Comparison of ENCODE assay signal across 20 cellular contexts in genomic region chr1:71828431-71829012, GRCh38.
DNase-seq lines count a peak whose midpoint lies in the region; ATAC-seq and TF ChIP-seq lines count a peak whose summit lies in the region.
"Had no signal": no experiment of that assay in that cellular context is flagged by ENCODE, and none has a peak within 500 bp of the region (broad histone marks: within the 10 kb centered on the region; RNA-seq: fewer than 3 reads in every experiment).

No MANE protein-coding gene starts in this region.

- TF ChIP-seq CTCF in WTC11 (IDR thresholded peaks at IDR 0.05) (no peak), omental fat pad (IDR thresholded peaks at IDR 0.05) (no peak)

- DNase-seq in WTC11 (ENCODE audit: low spot score) (no peak), midbrain (lab: John Stamatoyannopoulos, UW) (peak; percentile 46), substantia nigra (lab: John Stamatoyannopoulos, UW) (peak in 28 of 49 donors; percentile 1 to 61 (median 16)), NCI-H2171 (lab: John Stamatoyannopoulos, UW) (no peak), omental fat pad (ENCODE audit: low spot score) (no peak), T1000 (lab: John Stamatoyannopoulos, UW) (no peak)
- DNase-seq: activated CD8-positive, alpha-beta memory T cell treated with anti-CD3 and anti-CD28 coated beads, Interleukin-2, amount 50 U/mL, for 4 hours; activated naive CD8-positive, alpha-beta T cell treated with anti-CD3 and anti-CD28 coated beads for 36 hours; CD4-positive, alpha-beta T cell; effector memory CD4-positive, alpha-beta T cell; kidney glomerular epithelial cell; mammary epithelial cell; naive B cell; NCI-H1105 treated with DMSO at 0.1 percent for 48 hours; NCI-H524; stimulated activated naive CD4-positive, alpha-beta T cell; thyroid gland had no signal

- H3K27me3 Mint-ChIP-seq in WTC11 (ENCODE audit: low read depth), result no peaks in the 10 kb centered on the region
- H3K27me3 Mint-ChIP-seq: activated naive CD8-positive, alpha-beta T cell treated with anti-CD3 and anti-CD28 coated beads for 36 hours; activated T-helper 17 cell treated with anti-CD3 and anti-CD28 coated beads, Interleukin-2, amount 50 U/mL, for 72 hours; CD4-positive, alpha-beta T cell; naive B cell had no signal

- peak overlapping the region; percentile 81 for H3K27ac Mint-ChIP-seq in WTC11
- H3K27ac Mint-ChIP-seq: activated naive CD8-positive, alpha-beta T cell treated with anti-CD3 and anti-CD28 coated beads for 36 hours; activated T-helper 17 cell treated with anti-CD3 and anti-CD28 coated beads, Interleukin-2, amount 50 U/mL, for 72 hours; CD4-positive, alpha-beta T cell; naive B cell had no signal

- no peaks in the 10 kb centered on the region for H3K27me3 ChIP-seq in HUES64 (ENCODE audit: insufficient read depth, low read length)
- H3K27me3 ChIP-seq: thyroid gland had no signal

- H3K4me1 Mint-ChIP-seq in WTC11, result peaks cover 47% of the 10 kb centered on the region
- H3K4me1 Mint-ChIP-seq: activated naive CD8-positive, alpha-beta T cell treated with anti-CD3 and anti-CD28 coated beads for 36 hours; activated T-helper 17 cell treated with anti-CD3 and anti-CD28 coated beads, Interleukin-2, amount 50 U/mL, for 72 hours; naive B cell had no signal

- H3K9me3 Mint-ChIP-seq in WTC11, result 0 out of 2 replicates have a peak, but pooled peaks cover 6% of the 10 kb centered on the region
- H3K9me3 Mint-ChIP-seq: activated naive CD8-positive, alpha-beta T cell treated with anti-CD3 and anti-CD28 coated beads for 36 hours; CD4-positive, alpha-beta T cell had no signal

- no peak overlapping the region for H3K4me3 ChIP-seq in HUES64 (ENCODE audit: low read length)
- H3K4me3 ChIP-seq: prostate gland, thyroid gland had no signal

- H3K4me3 Mint-ChIP-seq in WTC11, result no peak overlapping the region
- H3K4me3 Mint-ChIP-seq: activated naive CD8-positive, alpha-beta T cell treated with anti-CD3 and anti-CD28 coated beads for 36 hours; activated T-helper 17 cell treated with anti-CD3 and anti-CD28 coated beads, Interleukin-2, amount 50 U/mL, for 72 hours; CD4-positive, alpha-beta T cell; naive B cell had no signal

- H3K36me3 ChIP-seq in HUES64 (ENCODE audit: insufficient read depth, low read length), result no peaks in the 10 kb centered on the region
- H3K36me3 ChIP-seq: prostate gland, thyroid gland had no signal

- CTCF ChIA-PET in WTC11 (lab: Charles Lee), result interaction anchor here (1.5 kb wide), 1 partner anchor 210 kb away, joined by 3 read pairs; no protein-coding TSS in a partner anchor

- peaks cover 36% of the 10 kb centered on the region for H3K4me1 ChIP-seq in HUES64 (ENCODE audit: insufficient read depth, low read length)
- H3K4me1 ChIP-seq: prostate gland, thyroid gland had no signal

- peak overlapping the region; percentile 21; the same call in 1 of the 2 replicates for H3K9ac ChIP-seq in HUES64 (ENCODE audit: low read depth, low read length)

- POLR2A ChIA-PET in WTC11 (lab: Charles Lee), result no interaction called here

- H3K27ac ChIP-seq in HUES64 (ENCODE audit: low read depth, low read length) (no peak overlapping the region), substantia nigra (ENCODE audit: low read depth, low read length, poor library complexity, severe bottlenecking) (peak overlapping the region; percentile 22)
- H3K27ac ChIP-seq: prostate gland, thyroid gland had no signal

- no peaks in the 10 kb centered on the region for H3K36me3 Mint-ChIP-seq in WTC11
- H3K36me3 Mint-ChIP-seq: activated naive CD8-positive, alpha-beta T cell treated with anti-CD3 and anti-CD28 coated beads for 36 hours; naive B cell had no signal

- ATAC-seq in WTC11, result peak; percentile 47
- no peak for ATAC-seq in omental fat pad (ENCODE audit: low FRiP score)
- ATAC-seq: activated T-helper 17 cell treated with anti-CD3 and anti-CD28 coated beads, Interleukin-2, amount 50 U/mL, for 72 hours had no signal

- H3K9me3 ChIP-seq in HUES64 (ENCODE audit: insufficient read depth, low read depth, low read length), result no peaks in the 10 kb centered on the region
- H3K9me3 ChIP-seq: prostate gland, thyroid gland had no signal

- 88% methylated on average over 2 of the region's 3 CpGs for WGBS in HUES64

TF ChIP-seq in WTC11, 78 proteins besides CTCF, POLR2A, EP300 and RAD21:
- TF ChIP-seq CREM (CRISPR knock-in tag; IDR thresholded peaks at IDR 0.05) (no peak), NFE2L1 (CRISPR knock-in tag; IDR thresholded peaks at IDR 0.05) (no peak), MAX (CRISPR knock-in tag; IDR thresholded peaks at IDR 0.05) (no peak), HMGXB4 (CRISPR knock-in tag; IDR thresholded peaks at IDR 0.05) (no peak), FOXJ3 (CRISPR knock-in tag; IDR thresholded peaks at IDR 0.05; ENCODE audit: borderline replicate concordance) (no peak), ZNF232 (CRISPR knock-in tag; IDR thresholded peaks at IDR 0.05) (no peak), NR3C1 (CRISPR knock-in tag; conservative IDR thresholded peaks at IDR 0.05; ENCODE audit: low read depth) (no peak), OVOL2 (CRISPR knock-in tag; IDR thresholded peaks at IDR 0.05; ENCODE audit: borderline replicate concordance) (no peak), E2F4 (CRISPR knock-in tag; IDR thresholded peaks at IDR 0.05; ENCODE audit: borderline replicate concordance, low read depth) (no peak)

Comparison
In these comparisons a context has a peak if more than half of its experiments do, and no peak if none do; other contexts are left out.
1. DNase-seq: peak in midbrain (single experiment) and substantia nigra (28 of 49); none in WTC11 (single experiment), NCI-H2171 (single experiment), omental fat pad (single experiment) and T1000 (single experiment).